ENCODE assay signal across 8 cellular contexts in genomic region chr7:140653319-140654108, GRCh38. TPM values are rescaled to one million over a fixed set of nuclear protein-coding genes. Genes with fewer than 3 reads are reported as not detected.
DNase-seq lines count a peak whose midpoint lies in the region; ATAC-seq, FAIRE-seq and TF ChIP-seq lines count a peak whose summit lies in the region.

No MANE protein-coding gene starts in this region.

- no peak overlapping the region for H3K9ac ChIP-seq in neural cell (ENCODE audit: low read length)

- H3K9me3 ChIP-seq in WERI-Rb-1 (ENCODE audit: severe bottlenecking) (no peaks in the 10 kb centered on the region), neural cell (ENCODE audit: low read length) (no peaks in the 10 kb centered on the region)

- no peaks in the 10 kb centered on the region for H3F3A ChIP-seq in neural cell (ENCODE audit: insufficient read depth, low read length, poor library complexity, severe bottlenecking)

- no peak overlapping the region for H3K4me3 ChIP-seq in WERI-Rb-1 (ENCODE audit: low read depth, low read length)
- no peak overlapping the region for H3K4me3 ChIP-seq in neural cell (ENCODE audit: low read length)

- H2AFZ ChIP-seq in neural cell (ENCODE audit: low read depth, low read length) = no peak overlapping the region

- no peak for ATAC-seq in GM21360 (IDR thresholded peaks at IDR 0.05; ENCODE audit: unreplicated experiment)

- H3K4me2 ChIP-seq in neural cell (ENCODE audit: low read length) = no peak overlapping the region

- FAIRE-seq in A204.1 (lab: Jason Lieb, UNC) = peak; percentile 76

- H3K36me3 ChIP-seq in WERI-Rb-1 (no peaks in the 10 kb centered on the region), neural cell (ENCODE audit: insufficient read depth, low read length) (no peaks in the 10 kb centered on the region)

- TF ChIP-seq RAD21 in neural cell (conservative IDR thresholded peaks at IDR 0.05) = peak; percentile 97

- H3K27ac ChIP-seq in WERI-Rb-1 = no peak overlapping the region
- no peak overlapping the region for H3K27ac ChIP-seq in neural cell (ENCODE audit: low read length)

- H3K9me2 ChIP-seq in neural cell (ENCODE audit: insufficient read depth, low read length) = no peaks in the 10 kb centered on the region

- no peaks in the 10 kb centered on the region for H3K27me3 ChIP-seq in WERI-Rb-1 (ENCODE audit: insufficient read depth, low read depth, severe bottlenecking)
- H3K27me3 ChIP-seq in neural cell (ENCODE audit: insufficient read depth, low read depth, low read length) = no peaks in the 10 kb centered on the region

- DNase-seq in GM04503 (ENCODE audit: low read depth) (peak; percentile 44), NCI-H2081 (lab: John Stamatoyannopoulos, UW) (peak; percentile 84 to 91), WERI-Rb-1 (peak; percentile 83), fibroblast of peridontal ligament (ENCODE audit: extremely low read depth) (peak; percentile 91), NK-92 (lab: John Stamatoyannopoulos, UW; ENCODE audit: unreplicated experiment) (no peak)

- no peaks in the 10 kb centered on the region for H3K79me2 ChIP-seq in neural cell (replicated peaks; ENCODE audit: insufficient read depth, low read length)

- TF ChIP-seq EP300 in neural cell (conservative IDR thresholded peaks at IDR 0.05; ENCODE audit: poor library complexity, severe bottlenecking) = no peak

- H4K20me1 ChIP-seq in neural cell (ENCODE audit: insufficient read depth) = no peaks in the 10 kb centered on the region

- peak; percentile 73 for TF ChIP-seq CTCF in WERI-Rb-1 (IDR thresholded peaks at IDR 0.05; ENCODE audit: low read depth, low read length)
- TF ChIP-seq CTCF in neural cell (IDR thresholded peaks at IDR 0.05; ENCODE audit: poor library complexity, severe bottlenecking) = peak; percentile 94

TF ChIP-seq in neural cell, 6 proteins besides CTCF, POLR2A, EP300 and RAD21:
- no peak for TF ChIP-seq TAF1 (IDR thresholded peaks at IDR 0.05; ENCODE audit: low read depth)
- no peak for TF ChIP-seq EZH2 (IDR thresholded peaks at IDR 0.05; ENCODE audit: borderline replicate concordance, insufficient read depth, low read length, poor library complexity, severe bottlenecking)
- TF ChIP-seq REST (IDR thresholded peaks at IDR 0.05; ENCODE audit: borderline replicate concordance) = peak; percentile 70
- TF ChIP-seq SMC3 (conservative IDR thresholded peaks at IDR 0.05; ENCODE audit: poor library complexity) = peak; percentile 96
- no peak for TF ChIP-seq POLR2AphosphoS5 (IDR thresholded peaks at IDR 0.05)
- TF ChIP-seq MXI1 (conservative IDR thresholded peaks at IDR 0.05; ENCODE audit: poor library complexity, severe bottlenecking) = peak; percentile 65

RNA-seq across cellular contexts. Expression of gene DENND2A, which starts 12.9 kb away (rescaled TPM):
- 21.7 and 24.5 TPM in 2 replicates for polyA plus RNA-seq in neural cell
- 40.3 and 42.4 TPM in 2 replicates for polyA minus RNA-seq in neural cell

RNA-seq across cellular contexts. Expression of gene ADCK2, which starts 19.2 kb away (rescaled TPM):
- 18.3 and 20.2 TPM in 2 replicates for polyA plus RNA-seq in neural cell
- 23.5 and 29.9 TPM in 2 replicates for polyA minus RNA-seq in neural cell

RNA-seq across cellular contexts. Expression of gene NDUFB2, which starts 43.0 kb away (rescaled TPM):
- polyA plus RNA-seq in neural cell = 704 and 745 TPM in 2 replicates
- 75.0 and 126 TPM in 2 replicates for polyA minus RNA-seq in neural cell
